20 cellular contexts compared by ENCODE assay signal in the genomic region with DNA sequence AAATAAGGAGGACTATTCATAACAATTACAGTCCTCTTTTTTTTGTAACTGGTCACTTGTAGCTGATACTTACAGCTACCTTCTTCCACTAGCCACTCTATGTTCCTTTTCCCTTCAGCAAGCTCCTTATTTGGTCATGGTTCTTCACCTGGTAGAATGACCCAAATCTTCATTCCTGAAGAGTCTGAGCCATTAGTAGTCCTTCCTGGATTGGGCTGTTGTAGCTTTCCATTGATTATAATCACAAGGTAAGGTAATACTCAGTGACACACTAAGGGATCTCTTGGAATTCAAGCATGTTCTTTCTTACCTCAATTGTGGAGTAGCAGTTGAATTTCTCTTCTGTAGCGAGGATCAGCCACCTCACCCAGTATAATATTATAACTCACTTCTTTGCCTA. TPM values are rescaled to one million over a fixed set of nuclear protein-coding genes. Genes with fewer than 3 reads are reported as not detected.
DNase-seq lines count a peak whose midpoint lies in the region; ATAC-seq and TF ChIP-seq lines count a peak whose summit lies in the region.
"Had no signal": no experiment of that assay in that cellular context is flagged by ENCODE, and none has a peak within 500 bp of the region (broad histone marks: within the 10 kb centered on the region; RNA-seq: fewer than 3 reads in every experiment).

No MANE protein-coding gene starts in this region.

- no peak overlapping the region for H2BK120ac ChIP-seq in mesendoderm (ENCODE audit: low read depth, low read length)

- no peak overlapping the region for H4K5ac ChIP-seq in mesendoderm (ENCODE audit: low read length)

- no peak for TF ChIP-seq EP300 in Ishikawa (IDR thresholded peaks at IDR 0.05; ENCODE audit: borderline replicate concordance)

- H3K79me1 ChIP-seq in mesendoderm (ENCODE audit: low read length), result no peaks in the 10 kb centered on the region

- no peak overlapping the region for H3K23ac ChIP-seq in mesendoderm (ENCODE audit: low read length)

- no peak overlapping the region for H3K4ac ChIP-seq in mesendoderm (ENCODE audit: low read depth, low read length)

- H3K4me3 Mint-ChIP-seq in WTC11 (no peak overlapping the region), immature natural killer cell (no peak overlapping the region)
- H3K4me3 Mint-ChIP-seq: GM23338 had no signal

- CTCF ChIA-PET in WTC11 (lab: Charles Lee), result interaction anchor here (1.7 to 1.9 kb wide), 2 partner anchors 15 to 26 kb away, joined by 4 to 5 read pairs; no protein-coding TSS in a partner anchor

- H3K4me3 ChIP-seq in mesendoderm (ENCODE audit: low read length), result no peak overlapping the region
- H3K4me3 ChIP-seq: GM23338, HAP-1 had no signal

- POLR2A ChIA-PET in WTC11 (lab: Charles Lee), result no interaction called here

- no CpG with 5 or more reads among the region's 1 CpG for WGBS in mesendoderm (ENCODE audit: extremely low coverage, insufficient coverage, low lambda C conversion rate)

- no peaks in the 10 kb centered on the region for H3K4me1 Mint-ChIP-seq in WTC11
- H3K4me1 Mint-ChIP-seq in immature natural killer cell, result no peaks in the 10 kb centered on the region
- H3K4me1 Mint-ChIP-seq: GM23338 had no signal

- H3K27ac Mint-ChIP-seq in WTC11 (no peak overlapping the region), immature natural killer cell (no peak overlapping the region)
- H3K27ac Mint-ChIP-seq: GM23338 had no signal

- TF ChIP-seq CTCF in WTC11 (IDR thresholded peaks at IDR 0.05), result no peak
- no peak for TF ChIP-seq CTCF in GM20000 (IDR thresholded peaks at IDR 0.05; ENCODE audit: extremely low read depth, missing control alignments)

- peak; percentile 59; the same call in 1 of the 2 replicates for ATAC-seq in WTC11
- ATAC-seq in HG03460 (IDR thresholded peaks at IDR 0.05; ENCODE audit: unreplicated experiment), result no peak
- ATAC-seq: GM23338 had no signal

- H3K9me3 Mint-ChIP-seq in WTC11 (peaks cover 20% of the 10 kb centered on the region), immature natural killer cell (peaks cover 0 to 5% (median 2%) of the 10 kb centered on the region in 6 donors)
- H3K9me3 Mint-ChIP-seq: GM23338 had no signal

- no peak overlapping the region for H3K56ac ChIP-seq in mesendoderm (ENCODE audit: low read length)

- H3K9ac ChIP-seq in mesendoderm (ENCODE audit: low read length), result no peak overlapping the region

- H3K36me3 ChIP-seq in mesendoderm (ENCODE audit: control insufficient read depth, insufficient read depth, low read length), result no peaks in the 10 kb centered on the region
- H3K36me3 ChIP-seq: HAP-1 had no signal

- TF ChIP-seq RAD21 in Ishikawa (IDR thresholded peaks at IDR 0.05; ENCODE audit: low read depth), result no peak

- no peak overlapping the region for H3K4me2 ChIP-seq in mesendoderm (ENCODE audit: low read length)
- H3K4me2 ChIP-seq: GM23338 had no signal

- H4K8ac ChIP-seq in mesendoderm (ENCODE audit: low read depth, low read length), result no peak overlapping the region

- no peaks in the 10 kb centered on the region for H3K79me2 ChIP-seq in mesendoderm (ENCODE audit: control insufficient read depth, insufficient read depth, low read length)

- no peak overlapping the region for H2BK5ac ChIP-seq in mesendoderm (ENCODE audit: low read length)

- H3K18ac ChIP-seq in mesendoderm (ENCODE audit: low read length), result no peak overlapping the region

- H2AK5ac ChIP-seq in mesendoderm (ENCODE audit: low read length), result no peak overlapping the region

- no peak for DNase-seq in WTC11 (ENCODE audit: low spot score)
- DNase-seq in epithelial cell of prostate (ENCODE audit: low read depth, low spot score), result no peak
- peak; percentile 79 for DNase-seq in mesendoderm
- DNase-seq in immature natural killer cell, result no peak
- DNase-seq in HCEC 1CT, result no peak
- DNase-seq in GM20000 (ENCODE audit: low spot score), result no peak
- DNase-seq: KG1, NCI-H1048, NCI-H1417, NCI-H1694, NCI-H2081, NCI-H2227 treated with DMSO at 0.1 percent for 48 hours, NCI-H526 treated with DMSO at 0.1 percent for 48 hours, SHP77 treated with DMSO at 0.1 percent for 48 hours had no signal

- no peaks in the 10 kb centered on the region for H3K36me3 Mint-ChIP-seq in WTC11
- H3K36me3 Mint-ChIP-seq in immature natural killer cell, result no peaks in the 10 kb centered on the region

- no peaks in the 10 kb centered on the region for H3K4me1 ChIP-seq in mesendoderm (ENCODE audit: control insufficient read depth, low read depth, low read length)
- H3K4me1 ChIP-seq: HAP-1 had no signal

- no peaks in the 10 kb centered on the region for H3K27me3 Mint-ChIP-seq in WTC11 (ENCODE audit: low read depth)
- peaks cover 1 to 4% (median 3%) of the 10 kb centered on the region in 3 donors for H3K27me3 Mint-ChIP-seq in immature natural killer cell (ENCODE audit: low read depth in 3 of 3)

- H2BK15ac ChIP-seq in mesendoderm (replicated peaks; ENCODE audit: low read depth), result no peak overlapping the region

- no peaks in the 10 kb centered on the region for H3K27me3 ChIP-seq in mesendoderm (ENCODE audit: insufficient read depth, low read length, poor library complexity)

- peak overlapping the region; percentile 43 for H3K27ac ChIP-seq in epithelial cell of prostate
- H3K27ac ChIP-seq in mesendoderm (ENCODE audit: low read depth, low read length), result no peak overlapping the region
- H3K27ac ChIP-seq: RWPE1 had no signal

TF ChIP-seq in Ishikawa, 13 proteins besides CTCF, POLR2A, EP300 and RAD21:
- TF ChIP-seq CREB1 (IDR thresholded peaks at IDR 0.05; ENCODE audit: low read depth) (no peak), TEAD4 (IDR thresholded peaks at IDR 0.05) (peak; percentile 24; the same call in 1 of the 2 replicates)

TF ChIP-seq in WTC11, 78 proteins besides CTCF, POLR2A, EP300 and RAD21:
- TF ChIP-seq, protein P1, sequence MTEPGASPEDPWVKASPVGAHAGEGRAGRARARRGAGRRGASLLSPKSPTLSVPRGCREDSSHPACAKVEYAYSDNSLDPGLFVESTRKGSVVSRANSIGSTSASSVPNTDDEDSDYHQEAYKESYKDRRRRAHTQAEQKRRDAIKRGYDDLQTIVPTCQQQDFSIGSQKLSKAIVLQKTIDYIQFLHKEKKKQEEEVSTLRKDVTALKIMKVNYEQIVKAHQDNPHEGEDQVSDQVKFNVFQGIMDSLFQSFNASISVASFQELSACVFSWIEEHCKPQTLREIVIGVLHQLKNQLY (CRISPR knock-in tag; IDR thresholded peaks at IDR 0.05), result no peak
- no peak for TF ChIP-seq ZNF396 (CRISPR knock-in tag; IDR thresholded peaks at IDR 0.05; ENCODE audit: borderline replicate concordance)
- no peak for TF ChIP-seq TCF7 (CRISPR knock-in tag; IDR thresholded peaks at IDR 0.05; ENCODE audit: low read depth)
- no peak for TF ChIP-seq NFATC4 (CRISPR knock-in tag; IDR thresholded peaks at IDR 0.05)
- no peak for TF ChIP-seq FOXP1 (CRISPR knock-in tag; IDR thresholded peaks at IDR 0.05; ENCODE audit: borderline replicate concordance)
- no peak for TF ChIP-seq ESRRA (CRISPR knock-in tag; IDR thresholded peaks at IDR 0.05; ENCODE audit: borderline replicate concordance)
- TF ChIP-seq, protein P2, sequence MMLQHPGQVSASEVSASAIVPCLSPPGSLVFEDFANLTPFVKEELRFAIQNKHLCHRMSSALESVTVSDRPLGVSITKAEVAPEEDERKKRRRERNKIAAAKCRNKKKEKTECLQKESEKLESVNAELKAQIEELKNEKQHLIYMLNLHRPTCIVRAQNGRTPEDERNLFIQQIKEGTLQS (CRISPR knock-in tag; conservative IDR thresholded peaks at IDR 0.05), result no peak
- TF ChIP-seq TEAD1 (CRISPR knock-in tag; IDR thresholded peaks at IDR 0.05), result no peak
TF ChIP-seq in WTC11: peak in this region for 0.

RNA-seq across cellular contexts. Expression of a gene that starts 25.5 kb away (rescaled TPM):
- total RNA-seq in WTC11 (2021), result 5.3 to 5.5 TPM (median 5.5 TPM) in 3 replicates
- polyA plus RNA-seq in mesendoderm (2013, experiment 1 of 2), result 1.5 TPM
- polyA plus RNA-seq in mesendoderm (2013, experiment 2 of 2), result 1.6 TPM
- not detected for polyA plus RNA-seq in immature natural killer cell
- total RNA-seq: G401 had no signal
